2 cellular contexts compared by ENCODE assay signal in genomic region chr10:733086-733485, GRCh38.
TF ChIP-seq lines count a peak whose summit lies in the region.

No MANE protein-coding gene starts in this region.

TF ChIP-seq in HepG2, 621 proteins besides CTCF, POLR2A, EP300 and RAD21 (continued from another document):
- TF ChIP-seq MYC (CRISPR knock-in tag; IDR thresholded peaks at IDR 0.05; ENCODE audit: borderline replicate concordance) = no peak
TF ChIP-seq in HepG2: peak in this region for 1.

TF ChIP-seq in HEK293, 187 proteins besides CTCF, POLR2A, EP300 and RAD21 (continued from another document):
- TF ChIP-seq ZNF426 (tag by site-specific recombination; IDR thresholded peaks at IDR 0.05) (no peak), ZNF366 (tag by site-specific recombination; conservative IDR thresholded peaks at IDR 0.05) (peak; percentile 43; the same call in 1 of the 2 replicates), ZNF544 (tag by site-specific recombination; IDR thresholded peaks at IDR 0.05) (no peak), TSHZ1 (tag by site-specific recombination; IDR thresholded peaks at IDR 0.05; ENCODE audit: borderline replicate concordance) (no peak), EGR2 (tag by site-specific recombination; IDR thresholded peaks at IDR 0.05; ENCODE audit: low read depth) (peak; percentile 78), ELK4 (IDR thresholded peaks at IDR 0.05; ENCODE audit: borderline replicate concordance, low read depth, low read length) (no peak), ZNF510 (tag by site-specific recombination; IDR thresholded peaks at IDR 0.05; ENCODE audit: insufficient replicate concordance) (no peak), ZNF341 (tag by site-specific recombination; IDR thresholded peaks at IDR 0.05; ENCODE audit: low read depth) (no peak)
